ENCODE assay signal across 8 cellular contexts in the genomic region with DNA sequence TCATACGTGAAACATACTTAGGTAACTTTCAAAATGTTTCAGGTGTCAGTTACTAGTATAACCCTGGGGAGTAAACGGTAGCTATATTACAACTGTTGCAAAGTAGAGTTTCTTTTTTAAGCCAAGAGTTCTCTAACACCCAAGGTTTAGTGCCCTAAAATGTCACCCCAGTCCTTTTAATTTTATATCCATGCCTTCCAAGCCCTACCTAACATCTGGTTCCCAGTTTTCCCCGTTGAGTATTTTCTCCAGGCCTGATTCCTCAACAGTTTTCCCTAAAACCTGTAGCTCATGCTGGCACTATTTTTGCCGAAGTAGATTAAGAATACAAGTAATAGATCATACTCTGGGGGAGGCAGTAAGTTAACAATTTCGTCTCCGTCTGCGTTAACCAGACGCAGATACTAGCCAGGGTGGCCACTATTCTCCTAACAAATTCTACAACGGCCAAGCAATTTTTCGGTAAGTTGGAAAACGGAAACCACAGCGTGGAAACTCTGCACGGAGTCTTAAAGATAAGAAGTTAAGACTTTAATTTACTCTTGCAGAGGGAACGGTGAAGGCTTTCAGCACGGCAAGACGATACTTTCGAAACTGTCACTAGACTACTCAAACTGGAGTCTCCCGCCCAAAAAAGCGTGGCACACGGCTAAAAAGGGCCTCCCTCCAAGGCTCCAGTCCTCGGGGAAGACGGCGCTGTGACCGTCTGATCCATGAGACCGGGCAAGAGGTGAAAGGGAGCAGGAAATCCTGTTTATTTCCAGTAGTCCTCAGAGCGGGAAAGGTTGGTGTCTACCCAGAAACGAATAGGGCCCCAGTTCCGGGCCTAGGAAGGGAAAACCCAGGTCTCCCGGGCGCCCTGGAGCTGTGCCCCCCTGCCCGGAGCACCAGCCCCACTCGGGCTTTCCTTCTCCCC. TPM values are rescaled to one million over a fixed set of nuclear protein-coding genes. Genes with fewer than 3 reads are reported as not detected.
DNase-seq lines count a peak whose midpoint lies in the region; ATAC-seq, FAIRE-seq and TF ChIP-seq lines count a peak whose summit lies in the region.

No MANE protein-coding gene starts in this region.

- H3K4me1 Mint-ChIP-seq in mesothelial cell of epicardium: peaks cover 37% of the 10 kb centered on the region

- H3K9me3 ChIP-seq in aorta (ENCODE audit: control insufficient read depth, low read length): no peaks in the 10 kb centered on the region

- intact Hi-C loops in aorta (cut with DNase I): loop anchor here (2.0 to 5.0 kb wide), 3 partner anchors 58 to 538 kb away; a partner anchor contains a TSS

- peak overlapping the region; percentile 90 for H3K4me3 ChIP-seq in coronary artery
- H3K4me3 ChIP-seq in aorta (ENCODE audit: low read length in 2 of 2): peak overlapping the region; percentile 69 to 93

- H3K27me3 Mint-ChIP-seq in mesothelial cell of epicardium (ENCODE audit: low read depth): no peaks in the 10 kb centered on the region

- 0 to 1% methylated on average over 31 to 32 of the region's 32 CpGs for WGBS in aorta, 2 donors

- no peak for FAIRE-seq in urothelium cell line (lab: Jason Lieb, UNC)

- peaks cover 2 to 4% of the 10 kb centered on the region in 2 donors for H3K4me1 ChIP-seq in aorta (ENCODE audit: control insufficient read depth in 1 of 2, insufficient read depth in 2 of 2, low read length in 2 of 2)

- H3K27me3 ChIP-seq in aorta (ENCODE audit: control insufficient read depth in 1 of 2, insufficient read depth in 2 of 2, low read length in 1 of 2): no peaks in the 10 kb centered on the region

- H3K9me3 Mint-ChIP-seq in mesothelial cell of epicardium: no peaks in the 10 kb centered on the region

- peak overlapping the region; percentile 97 for H3K4me3 Mint-ChIP-seq in mesothelial cell of epicardium

- H3K36me3 ChIP-seq in aorta (ENCODE audit: control insufficient read depth in 1 of 2, insufficient read depth in 2 of 2, low read length in 1 of 2): no peaks in the 10 kb centered on the region

- peaks cover 8% of the 10 kb centered on the region for H3K36me3 Mint-ChIP-seq in mesothelial cell of epicardium

- ATAC-seq in GM21423 (IDR thresholded peaks at IDR 0.05; ENCODE audit: unreplicated experiment) (peak; percentile 1), aorta (ENCODE audit: low FRiP score) (peak; percentile 58), HG03025 (IDR thresholded peaks at IDR 0.05; ENCODE audit: low FRiP score, unreplicated experiment) (no peak)

- no peak for TF ChIP-seq CTCF in coronary artery (IDR thresholded peaks at IDR 0.05)
- no peak for TF ChIP-seq CTCF in mesothelial cell of epicardium (IDR thresholded peaks at IDR 0.05; ENCODE audit: unreplicated experiment)

- peak overlapping the region; percentile 98 for H3K27ac Mint-ChIP-seq in mesothelial cell of epicardium

- peak overlapping the region; percentile 96 to 100 for H3K27ac ChIP-seq in coronary artery
- peak overlapping the region; percentile 72 to 98 for H3K27ac ChIP-seq in aorta (ENCODE audit: low read depth in 1 of 2, low read length in 2 of 2)

- peak; percentile 19 to 45 for DNase-seq in AML-193 (lab: John Stamatoyannopoulos, UW)
- peak; percentile 15 for DNase-seq in RKO (ENCODE audit: low spot score)
- no peak for DNase-seq in coronary artery (ENCODE audit: low spot score)
- DNase-seq in mesothelial cell of epicardium (ENCODE audit: low spot score in 2 of 2, unreplicated experiment in 2 of 2): no peak
- DNase-seq in aorta: peak in 1 of 2 donors; percentile 57
- no peak for DNase-seq in urothelium cell line (ENCODE audit: low spot score)

RNA-seq across cellular contexts. Expression of a gene that starts 0.9 kb away (rescaled TPM):
- 103 to 107 TPM (median 105 TPM) in 3 replicates for total RNA-seq in mesothelial cell of epicardium
- total RNA-seq in aorta: 10 to 100 TPM; 85.0 to 85.6 TPM
- polyA plus RNA-seq in aorta: 10 to 100 TPM; 57.6 to 76.0 TPM

RNA-seq across cellular contexts. Expression of a gene that starts 50.0 kb away (rescaled TPM):
- 36.6 to 40.0 TPM (median 38.0 TPM) in 3 replicates for total RNA-seq in mesothelial cell of epicardium
- 10 to 100 TPM; 18.0 to 22.5 TPM for total RNA-seq in aorta
- polyA plus RNA-seq in aorta: 10 to 100 TPM; 14.7 to 20.8 TPM

RNA-seq across cellular contexts. Expression of a gene that starts 55.6 kb away (rescaled TPM):
- total RNA-seq in mesothelial cell of epicardium: 143 to 151 TPM (median 145 TPM) in 3 replicates
- 10 to 100 TPM; 16.0 to 35.3 TPM for total RNA-seq in aorta
- 10 to 100 TPM in 1 of 2 donors, 1 to 10 TPM in 1; 8.1 to 10.4 TPM for polyA plus RNA-seq in aorta

RNA-seq across cellular contexts. Expression of a gene that starts 57.1 kb away (rescaled TPM):
- total RNA-seq in mesothelial cell of epicardium: 28.3 to 31.0 TPM (median 29.1 TPM) in 3 replicates
- 10 to 100 TPM; 18.2 to 18.9 TPM for total RNA-seq in aorta
- 10 to 100 TPM in 1 of 2 donors, 1 to 10 TPM in 1; 5.4 to 13.0 TPM for polyA plus RNA-seq in aorta

Comparison
In these comparisons a context has a peak if more than half of its experiments do, and no peak if none do; other contexts are left out.
1. DNase-seq: peak in AML-193 (2 of 2) and RKO (single experiment); none in coronary artery (single experiment), mesothelial cell of epicardium (0 of 2) and urothelium cell line (single experiment).